ENCODE assay signal across 1 cellular context in genomic region chr19:57709616-57710015, GRCh38.
TF ChIP-seq lines count a peak whose summit lies in the region.

No MANE protein-coding gene starts in this region.

TF ChIP-seq in GM23338, 12 proteins besides CTCF, POLR2A, EP300 and RAD21 (continued from another document):
- TF ChIP-seq ZNF462 (CRISPR knock-in tag; IDR thresholded peaks at IDR 0.05): no peak
- TF ChIP-seq ZNF331 (CRISPR knock-in tag; IDR thresholded peaks at IDR 0.05; ENCODE audit: low read depth): no peak
- no peak for TF ChIP-seq JUNB (IDR thresholded peaks at IDR 0.05; ENCODE audit: unreplicated experiment)
- no peak for TF ChIP-seq REST (IDR thresholded peaks at IDR 0.05; ENCODE audit: unreplicated experiment)
- TF ChIP-seq POLR2AphosphoS5 (IDR thresholded peaks at IDR 0.05; ENCODE audit: low read depth): no peak
- no peak for TF ChIP-seq NANOG (IDR thresholded peaks at IDR 0.05; ENCODE audit: borderline replicate concordance)
- no peak for TF ChIP-seq STAT1 (IDR thresholded peaks at IDR 0.05; ENCODE audit: unreplicated experiment)
